Comparison of ENCODE assay signal across 8 cellular contexts in the genomic region with DNA sequence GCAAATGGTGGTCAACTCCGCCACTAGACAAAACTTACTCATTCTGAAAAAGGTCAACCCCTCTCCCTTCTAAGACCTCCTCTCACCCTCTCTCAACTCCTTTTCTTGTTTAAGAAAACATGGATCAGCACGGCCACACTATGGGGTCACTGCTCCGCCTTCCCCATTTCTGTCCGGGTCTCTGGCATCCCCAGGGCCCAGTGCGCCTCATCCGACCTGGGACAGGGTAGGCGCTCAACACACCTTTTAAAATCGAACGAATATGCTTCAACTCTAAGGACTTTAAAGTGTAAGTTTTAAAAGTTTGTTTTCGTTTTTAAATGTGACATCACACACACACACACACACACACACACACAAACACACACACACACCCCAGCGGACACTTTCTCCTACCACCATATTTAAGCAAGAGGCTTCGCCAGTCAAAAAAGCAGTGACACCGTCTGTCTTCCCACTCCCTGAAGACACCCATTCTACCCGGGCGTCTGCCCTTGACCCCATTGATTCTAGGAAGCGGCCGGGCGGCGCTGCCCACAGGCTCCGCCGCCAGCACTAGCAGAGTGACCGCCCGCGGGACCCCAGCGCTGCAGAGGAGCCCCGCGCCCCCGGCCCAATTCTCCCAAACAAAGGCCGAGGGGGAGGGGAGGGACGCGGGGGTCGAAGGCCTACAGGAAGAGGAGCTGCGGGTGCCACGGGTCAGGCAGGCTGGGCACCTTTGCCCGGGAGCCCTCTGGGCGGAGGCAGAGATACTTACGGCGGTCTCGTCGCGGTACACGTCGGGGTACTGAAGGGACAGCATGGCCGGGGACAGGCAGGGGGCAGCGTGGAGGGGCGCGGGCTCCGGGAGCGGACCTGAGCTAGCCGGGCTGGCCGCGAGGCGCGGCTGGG. TPM values are rescaled to one million over a fixed set of nuclear protein-coding genes. Genes with fewer than 3 reads are reported as not detected.
DNase-seq lines count a peak whose midpoint lies in the region; ATAC-seq, FAIRE-seq and TF ChIP-seq lines count a peak whose summit lies in the region.

No MANE protein-coding gene starts in this region.

- TF ChIP-seq CTCF in gastroesophageal sphincter (IDR thresholded peaks at IDR 0.05) (no peak), pancreas (IDR thresholded peaks at IDR 0.05) (no peak)

- H3K79me2 ChIP-seq in ACC112 (ENCODE audit: control insufficient read depth, insufficient read depth, low read length, unreplicated experiment) = peaks cover 51% of the 10 kb centered on the region

- TF ChIP-seq EP300 in gastroesophageal sphincter (IDR thresholded peaks at IDR 0.05) = no peak

- peaks cover 18% of the 10 kb centered on the region for H3K4me1 ChIP-seq in ACC112 (ENCODE audit: control insufficient read depth, insufficient read depth, low read length, unreplicated experiment)
- peaks cover 0 to 48% (median 8%) of the 10 kb centered on the region in 3 donors for H3K4me1 ChIP-seq in gastroesophageal sphincter
- H3K4me1 ChIP-seq in pancreas = peaks cover 4 to 15% (median 6%) of the 10 kb centered on the region in 3 donors

- ATAC-seq in GM18502 (IDR thresholded peaks at IDR 0.05; ENCODE audit: poor library complexity, unreplicated experiment) (peak; percentile 47), HG02981 (IDR thresholded peaks at IDR 0.05; ENCODE audit: unreplicated experiment) (peak; percentile 42), gastroesophageal sphincter (no peak), pancreas (peak; percentile 12 to 28 (median 24))

- H3K9me3 ChIP-seq in gastroesophageal sphincter (no peaks in the 10 kb centered on the region), pancreas (no peaks in the 10 kb centered on the region)

- peak overlapping the region; percentile 83 for H2AFZ ChIP-seq in ACC112 (ENCODE audit: low read length, unreplicated experiment)

- peak; percentile 54 for DNase-seq in NCI-H2171 treated with DMSO at 0.1 percent for 48 hours (lab: John Stamatoyannopoulos, UW)
- no peak for DNase-seq in activated T-helper 2 cell treated with anti-CD3 and anti-CD28 coated beads, Interferon-gamma antibody, Interleukin-2, Interleukin-4, amounts not matched to agents 10 μg/mL and 5 μg/mL and 100 μg/mL, durations not matched to agents 14 hours and 24 hours and 36 hours (ENCODE audit: low spot score)
- peak in 2 of 6 donors; percentile 15 to 74 for DNase-seq in pancreas
- DNase-seq in NCI-H1930 (lab: John Stamatoyannopoulos, UW) = no peak

- peak overlapping the region; percentile 96 for H3K4me3 Mint-ChIP-seq in activated T-helper 2 cell treated with anti-CD3 and anti-CD28 coated beads, Interferon-gamma antibody, Interleukin-2, Interleukin-4, amounts not matched to agents 10 μg/mL and 5 μg/mL and 100 μg/mL, durations not matched to agents 14 hours and 24 hours and 36 hours (ENCODE audit: low read depth)

- H3K9me3 Mint-ChIP-seq in activated T-helper 2 cell treated with anti-CD3 and anti-CD28 coated beads, Interferon-gamma antibody, Interleukin-2, Interleukin-4, amounts not matched to agents 10 μg/mL and 5 μg/mL and 100 μg/mL, durations not matched to agents 14 hours and 24 hours and 36 hours = no peaks in the 10 kb centered on the region

- H3K27ac ChIP-seq in ACC112 (ENCODE audit: low read depth, low read length) (peak overlapping the region; percentile 29; the same call in 1 of the 2 replicates), gastroesophageal sphincter (peak overlapping the region in 3 of 4 donors; percentile 89 to 90 (median 90)), pancreas (peak overlapping the region; percentile 58 to 78 (median 68))

- no peaks in the 10 kb centered on the region for H3K36me3 ChIP-seq in ACC112 (ENCODE audit: insufficient read depth, low read length)
- H3K36me3 ChIP-seq in gastroesophageal sphincter = no peaks in the 10 kb centered on the region
- no peaks in the 10 kb centered on the region for H3K36me3 ChIP-seq in pancreas

- no peaks in the 10 kb centered on the region for H3K27me3 ChIP-seq in ACC112 (ENCODE audit: insufficient read depth, low read length)
- no peaks in the 10 kb centered on the region for H3K27me3 ChIP-seq in gastroesophageal sphincter
- no peaks in the 10 kb centered on the region for H3K27me3 ChIP-seq in pancreas

- peaks cover 51% of the 10 kb centered on the region for H3K4me1 Mint-ChIP-seq in activated T-helper 2 cell treated with anti-CD3 and anti-CD28 coated beads, Interferon-gamma antibody, Interleukin-2, Interleukin-4, amounts not matched to agents 10 μg/mL and 5 μg/mL and 100 μg/mL, durations not matched to agents 14 hours and 24 hours and 36 hours (ENCODE audit: low read depth)

- H3K27ac Mint-ChIP-seq in activated T-helper 2 cell treated with anti-CD3 and anti-CD28 coated beads, Interferon-gamma antibody, Interleukin-2, Interleukin-4, amounts not matched to agents 10 μg/mL and 5 μg/mL and 100 μg/mL, durations not matched to agents 14 hours and 24 hours and 36 hours = peak overlapping the region; percentile 78

- intact Hi-C loops in activated T-helper 2 cell treated with anti-CD3 and anti-CD28 coated beads, Interferon-gamma antibody, Interleukin-2, Interleukin-4, amounts not matched to agents 10 μg/mL and 5 μg/mL and 100 μg/mL, durations not matched to agents 14 hours and 24 hours and 36 hours (cut with micrococcal nuclease) = loop anchor here (5.0 kb wide), 2 partner anchors 195 to 615 kb away; no protein-coding TSS in a partner anchor
- intact Hi-C loops in pancreas (cut with DNase I) = loop anchor here in 1 of 3 donors (10.0 kb wide), 1 partner anchor 308 kb away; no protein-coding TSS in a partner anchor

- TF ChIP-seq POLR2A in gastroesophageal sphincter (IDR thresholded peaks at IDR 0.05) = no peak

- 24 to 32% methylated on average over 5 to 7 of the region's 54 CpGs for WGBS in gastroesophageal sphincter (ENCODE audit: low coverage in 1 of 2), 2 donors
- WGBS in pancreas, 2 donors = 2 to 4% methylated on average over 50 to 54 of the region's 54 CpGs

- no peak for FAIRE-seq in pancreas (lab: Jason Lieb, UNC)

- H3K36me3 Mint-ChIP-seq in activated T-helper 2 cell treated with anti-CD3 and anti-CD28 coated beads, Interferon-gamma antibody, Interleukin-2, Interleukin-4, amounts not matched to agents 10 μg/mL and 5 μg/mL and 100 μg/mL, durations not matched to agents 14 hours and 24 hours and 36 hours (ENCODE audit: low read depth) = peaks cover 12% of the 10 kb centered on the region

- peaks cover 7% of the 10 kb centered on the region for H3K27me3 Mint-ChIP-seq in activated T-helper 2 cell treated with anti-CD3 and anti-CD28 coated beads, Interferon-gamma antibody, Interleukin-2, Interleukin-4, amounts not matched to agents 10 μg/mL and 5 μg/mL and 100 μg/mL, durations not matched to agents 14 hours and 24 hours and 36 hours (ENCODE audit: low read depth)

- H3K4me3 ChIP-seq in ACC112 (ENCODE audit: low read depth, low read length) (peak overlapping the region; percentile 97), gastroesophageal sphincter (peak overlapping the region; percentile 82 to 92), pancreas (peak overlapping the region; percentile 86 to 95 (median 94))

RNA-seq across cellular contexts. Expression of gene PREP, which starts 0.5 kb away (rescaled TPM):
- total RNA-seq in activated T-helper 2 cell treated with anti-CD3 and anti-CD28 coated beads, Interferon-gamma antibody, Interleukin-2, Interleukin-4, amounts not matched to agents 10 μg/mL and 5 μg/mL and 100 μg/mL, durations not matched to agents 14 hours and 24 hours and 36 hours = 52.7 and 52.9 TPM in 2 replicates
- 10 to 100 TPM; 13.9 to 19.8 (median 17.4) TPM for total RNA-seq in gastroesophageal sphincter
- 10 to 100 TPM in 4 of 6 donors, 1 to 10 TPM in 2; 8.4 to 16.5 (median 13.7) TPM for total RNA-seq in pancreas
- 1 to 10 TPM; 7.6 to 9.5 TPM for polyA plus RNA-seq in pancreas

Comparison
In these comparisons a context has a peak if more than half of its experiments do, and no peak if none do; other contexts are left out.
1. H3K27ac ChIP-seq: peak in every context shown above with its lines; median percentile 90 in gastroesophageal sphincter; 68 in pancreas; 29 in ACC112.